8 cellular contexts compared by ENCODE assay signal in the genomic region with DNA sequence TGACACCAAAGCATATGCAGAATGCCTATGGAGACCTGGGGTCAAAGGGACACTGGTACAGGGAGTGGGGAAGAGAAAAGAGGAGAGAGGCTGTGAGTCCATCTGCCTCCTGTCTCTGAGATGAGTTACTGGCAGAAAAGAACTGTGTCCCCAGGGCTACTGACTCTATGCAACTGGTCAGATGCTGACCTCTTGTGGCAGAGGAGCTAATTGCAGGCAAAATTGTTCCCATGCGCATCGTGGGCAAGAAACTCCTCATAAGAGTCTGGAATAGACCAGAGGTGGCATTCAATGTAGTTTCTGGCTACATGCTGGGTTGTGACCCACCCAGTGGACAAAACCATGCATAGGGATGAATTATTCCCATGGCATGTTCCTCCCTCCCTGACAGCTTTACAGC. TPM values are rescaled to one million over a fixed set of nuclear protein-coding genes. Genes with fewer than 3 reads are reported as not detected.
DNase-seq lines count a peak whose midpoint lies in the region; FAIRE-seq and TF ChIP-seq lines count a peak whose summit lies in the region.
"Had no signal": no experiment of that assay in that cellular context is flagged by ENCODE, and none has a peak within 500 bp of the region (broad histone marks: within the 10 kb centered on the region; RNA-seq: fewer than 3 reads in every experiment).

No MANE protein-coding gene starts in this region.

- no peaks in the 10 kb centered on the region for H3K79me2 ChIP-seq in OCI-LY1 (ENCODE audit: insufficient read depth, low read length)

- H4K20me1 ChIP-seq in OCI-LY1 (ENCODE audit: insufficient read depth, low read length): no peaks in the 10 kb centered on the region

- H3K14ac ChIP-seq in neuronal stem cell (ENCODE audit: low read length): no peak overlapping the region

- H3K36me3 ChIP-seq in OCI-LY1 (ENCODE audit: insufficient read depth, low read length) (no peaks in the 10 kb centered on the region), neuronal stem cell (replicated peaks in 1 of 2; ENCODE audit: control insufficient read depth in 2 of 2, insufficient read depth in 2 of 2, low read length in 2 of 2) (no peaks in the 10 kb centered on the region)

- H3K9me3 ChIP-seq in OCI-LY1 (ENCODE audit: low read length): no peaks in the 10 kb centered on the region
- peaks cover 7% of the 10 kb centered on the region in 2 donors for H3K9me3 ChIP-seq in neuronal stem cell (replicated peaks in 1 of 2; ENCODE audit: control insufficient read depth in 2 of 2, insufficient read depth in 1 of 2, low read depth in 1 of 2, low read length in 2 of 2)

- H3K23ac ChIP-seq in neuronal stem cell (ENCODE audit: low read depth, low read length, poor library complexity): no peak overlapping the region

- FAIRE-seq in GM18507 (lab: Jason Lieb, UNC): no peak

- no CpG with 5 or more reads among the region's 2 CpGs for WGBS in neuronal stem cell (ENCODE audit: extremely low coverage in 2 of 2, insufficient read length in 2 of 2, insufficient replicate concordance in 1 of 2), 2 donors

- no peak overlapping the region for H3K27ac Mint-ChIP-seq in chondrocyte (ENCODE audit: unreplicated experiment)

- H4K91ac ChIP-seq in neuronal stem cell (ENCODE audit: low read depth, low read length, poor library complexity): no peak overlapping the region

- no peaks in the 10 kb centered on the region for H3K4me1 ChIP-seq in OCI-LY1 (ENCODE audit: insufficient read depth, low read length, severe bottlenecking)
- peaks cover 11 to 14% of the 10 kb centered on the region in 2 donors for H3K4me1 ChIP-seq in neuronal stem cell (ENCODE audit: control insufficient read depth in 2 of 2, insufficient read depth in 1 of 2, low read depth in 1 of 2, low read length in 2 of 2)

- no peak overlapping the region for H2BK15ac ChIP-seq in neuronal stem cell (ENCODE audit: low read length)

- no peaks in the 10 kb centered on the region for H3K27me3 Mint-ChIP-seq in chondrocyte (ENCODE audit: low read depth)

- no peaks in the 10 kb centered on the region for H3F3A ChIP-seq in OCI-LY1 (ENCODE audit: insufficient read depth, low read length)

- TF ChIP-seq CTCF in OCI-LY1 (IDR thresholded peaks at IDR 0.05; ENCODE audit: low read length) (peak; percentile 82), chondrocyte (IDR thresholded peaks at IDR 0.05) (peak; percentile 67)

- H3K9me2 ChIP-seq in OCI-LY1 (ENCODE audit: low read depth, low read length): no peaks in the 10 kb centered on the region

- intact Hi-C loops in head of caudate nucleus (cut with DNase I): no loop called here

- H3K4me1 Mint-ChIP-seq in chondrocyte (ENCODE audit: low read depth): peaks cover 23% of the 10 kb centered on the region

- H3K4me3 Mint-ChIP-seq in chondrocyte (ENCODE audit: unreplicated experiment): no peak overlapping the region

- DNase-seq in GM18507 (ENCODE audit: extremely low spot score, insufficient read length, low read depth) (peak; percentile 18), chondrocyte (ENCODE audit: low spot score) (no peak), neuronal stem cell (ENCODE audit: low spot score) (no peak), head of caudate nucleus (no peak)
- DNase-seq in stimulated activated CD4-positive, alpha-beta T cell treated with anti-CD3 and anti-CD28 coated beads, Interleukin-1b, Interleukin-23, amount 100 ng/mL, for 48 hours: peak; percentile 52
- no peak for DNase-seq in NK-92 treated with Interleukin-12 subunit alpha and Interleukin-12 subunit beta, amount 100 ng/mL, for 24 hours (lab: John Stamatoyannopoulos, UW)

- peaks cover 7% of the 10 kb centered on the region; the same call in 1 of the 2 replicates for H3K27me3 ChIP-seq in OCI-LY1 (ENCODE audit: insufficient read depth, low read length)
- peaks cover 0 to 6% (median 0%) of the 10 kb centered on the region in 3 experiments for H3K27me3 ChIP-seq in neuronal stem cell (ENCODE audit: control insufficient read depth in 3 of 3, insufficient read depth in 3 of 3, low read depth in 1 of 3, low read length in 3 of 3)

- H2AFZ ChIP-seq in OCI-LY1 (ENCODE audit: low read length): no peak overlapping the region
- no peak overlapping the region for H2AFZ ChIP-seq in neuronal stem cell (ENCODE audit: low read length)

- H2BK12ac ChIP-seq in neuronal stem cell (ENCODE audit: low read length): no peak overlapping the region

- no peaks in the 10 kb centered on the region for H3K36me3 Mint-ChIP-seq in chondrocyte (ENCODE audit: low read depth)

- no peak overlapping the region for H2BK120ac ChIP-seq in neuronal stem cell (ENCODE audit: low read depth, low read length)

- peaks cover 3% of the 10 kb centered on the region for H3K9me3 Mint-ChIP-seq in chondrocyte (ENCODE audit: low read depth)

- H2BK5ac ChIP-seq in neuronal stem cell (ENCODE audit: low read length): no peak overlapping the region

- H3K27ac ChIP-seq in OCI-LY1 (ENCODE audit: low read depth, low read length, poor library complexity, severe bottlenecking): no peak overlapping the region
- no peak overlapping the region for H3K27ac ChIP-seq in neuronal stem cell (replicated peaks; ENCODE audit: low read length)

- H3K4ac ChIP-seq in neuronal stem cell (ENCODE audit: low read length): no peak overlapping the region

- H3K4me3 ChIP-seq in OCI-LY1 (ENCODE audit: low read depth, low read length, poor library complexity, severe bottlenecking): no peak overlapping the region
- H3K4me3 ChIP-seq in neuronal stem cell (ENCODE audit: low read length in 2 of 2): no peak overlapping the region

- H2AK5ac ChIP-seq in neuronal stem cell (ENCODE audit: low read depth, low read length): no peak overlapping the region

- no peaks in the 10 kb centered on the region for H3K79me1 ChIP-seq in neuronal stem cell (ENCODE audit: low read depth, low read length)

- H3K9ac ChIP-seq in OCI-LY1 (ENCODE audit: low read length) (no peak overlapping the region), neuronal stem cell (ENCODE audit: low read depth, low read length, poor library complexity) (no peak overlapping the region)

- H3K4me2 ChIP-seq in OCI-LY1 (ENCODE audit: low read length) (no peak overlapping the region), neuronal stem cell (ENCODE audit: insufficient read depth, low read length, poor library complexity, severe bottlenecking) (no peak overlapping the region)

- H4K8ac ChIP-seq in neuronal stem cell (ENCODE audit: low read depth, low read length): no peak overlapping the region

- no peak overlapping the region for H3K18ac ChIP-seq in neuronal stem cell (ENCODE audit: low read length)

RNA-seq across cellular contexts. Expression of gene MLKL, which starts 26.1 kb away (rescaled TPM):
- 2.7 to 3.4 TPM in 2 of 3 replicates, not detected in the other for total RNA-seq in chondrocyte
- polyA plus RNA-seq in neuronal stem cell (2013, experiment 1 of 2): 0.10 TPM
- 0.01 TPM for polyA plus RNA-seq in neuronal stem cell (2013, experiment 2 of 2)

RNA-seq across cellular contexts. Expression of gene FA2H, which starts 47.9 kb away (rescaled TPM):
- not detected in 3 replicates for total RNA-seq in chondrocyte
- 0.06 TPM for polyA plus RNA-seq in neuronal stem cell (2013, experiment 1 of 2)
- polyA plus RNA-seq in neuronal stem cell (2013, experiment 2 of 2): 0.07 TPM
- total RNA-seq: lung microvascular endothelial cell had no signal

Comparison
In these comparisons a context has a peak if more than half of its experiments do, and no peak if none do; other contexts are left out.
1. DNase-seq: peak in GM18507 (single experiment) and stimulated activated CD4-positive, alpha-beta T cell treated with anti-CD3 and anti-CD28 coated beads, Interleukin-1b, Interleukin-23, amount 100 ng/mL, for 48 hours (single experiment); none in chondrocyte (single experiment), neuronal stem cell (single experiment), head of caudate nucleus (0 of 42) and NK-92 treated with Interleukin-12 subunit alpha and Interleukin-12 subunit beta, amount 100 ng/mL, for 24 hours (single experiment).